ENCODE assay signal across 10 cellular contexts in genomic region chr6:152300517-152300916, GRCh38.
DNase-seq lines count a peak whose midpoint lies in the region; TF ChIP-seq lines count a peak whose summit lies in the region.
"Had no signal": no experiment of that assay in that cellular context is flagged by ENCODE, and none has a peak within 500 bp of the region (broad histone marks: within the 10 kb centered on the region; RNA-seq: fewer than 3 reads in every experiment).

No MANE protein-coding gene starts in this region.

- H3K9me3 ChIP-seq in OCI-LY7 (ENCODE audit: low read length), result no peaks in the 10 kb centered on the region
- H3K9me3 ChIP-seq in effector memory CD4-positive, alpha-beta T cell (ENCODE audit: control insufficient read depth, low read length), result no peaks in the 10 kb centered on the region
- H3K9me3 ChIP-seq: psoas muscle had no signal

- H3K4me1 Mint-ChIP-seq in osteocyte (ENCODE audit: unreplicated experiment), result peaks cover 18% of the 10 kb centered on the region

- no peak overlapping the region for H2AFZ ChIP-seq in OCI-LY7 (ENCODE audit: low read length)

- H3K9me3 Mint-ChIP-seq in osteocyte (ENCODE audit: unreplicated experiment), result no peaks in the 10 kb centered on the region

- H3K4me3 ChIP-seq in GM08714 (ENCODE audit: low read length), result peak overlapping the region; percentile 75
- H3K4me3 ChIP-seq in OCI-LY7 (ENCODE audit: low read depth, low read length, poor library complexity, severe bottlenecking), result peak overlapping the region; percentile 79
- peak overlapping the region; percentile 95 for H3K4me3 ChIP-seq in effector memory CD4-positive, alpha-beta T cell (ENCODE audit: insufficient read depth, low read depth, low read length, poor library complexity, severe bottlenecking)

- DNase-seq in OCI-LY7 (ENCODE audit: low spot score), result peak; percentile 28
- DNase-seq in effector memory CD4-positive, alpha-beta T cell, result no peak
- DNase-seq in osteocyte (ENCODE audit: extremely low spot score, unreplicated experiment), result no peak
- DNase-seq in NCI-H1694 treated with DMSO at 0.1 percent for 48 hours (lab: John Stamatoyannopoulos, UW), result no peak
- no peak for DNase-seq in GF-D8 (lab: John Stamatoyannopoulos, UW)
- DNase-seq in DMS 273 treated with DMSO at 0.1 percent for 48 hours (lab: John Stamatoyannopoulos, UW), result no peak
- no peak for DNase-seq in NCI-H1694 (lab: John Stamatoyannopoulos, UW)
- DNase-seq: psoas muscle, SHP77 had no signal

- H3K27me3 ChIP-seq in effector memory CD4-positive, alpha-beta T cell (replicated peaks; ENCODE audit: control insufficient read depth, insufficient read depth, low read length, poor library complexity, severe bottlenecking), result no peaks in the 10 kb centered on the region

- H3K27ac ChIP-seq in OCI-LY7 (ENCODE audit: low read depth, low read length, poor library complexity, severe bottlenecking), result peak overlapping the region; percentile 88
- no peak overlapping the region for H3K27ac ChIP-seq in effector memory CD4-positive, alpha-beta T cell (ENCODE audit: insufficient read depth, low read length, poor library complexity, severe bottlenecking)

- H4K20me1 ChIP-seq in OCI-LY7 (ENCODE audit: insufficient read depth, low read length), result no peaks in the 10 kb centered on the region

- no TSS peak for BruUV-seq in OCI-LY7 (replicated peaks; lab: Mats Ljungman, UMichigan)

- CTCF ChIA-PET in OCI-LY7 (lab: Charles Lee; ENCODE audit: unreplicated experiment), result interaction anchor here (0.6 kb wide), 1 partner anchor 41 kb away, joined by 4 read pairs; no protein-coding TSS in a partner anchor

- peaks cover 61% of the 10 kb centered on the region for H3K79me2 ChIP-seq in OCI-LY7 (ENCODE audit: insufficient read depth, low read depth, low read length)

- H3K4me1 ChIP-seq in OCI-LY7 (ENCODE audit: insufficient read depth, low read length, poor library complexity, severe bottlenecking), result peaks cover 53% of the 10 kb centered on the region
- peaks cover 10% of the 10 kb centered on the region for H3K4me1 ChIP-seq in effector memory CD4-positive, alpha-beta T cell (ENCODE audit: control insufficient read depth, insufficient read depth, low read length, poor library complexity, severe bottlenecking)

- TF ChIP-seq CTCF in OCI-LY7 (conservative IDR thresholded peaks at IDR 0.05; ENCODE audit: low read length) (no peak), osteocyte (IDR thresholded peaks at IDR 0.05) (no peak)

- POLR2A ChIA-PET in OCI-LY7 (lab: Charles Lee), result interaction anchor here (0.7 to 7.9 kb wide), 11 partner anchors 11 to 848 kb away, joined by 3 to 70 read pairs (median 4); partner anchors contain the start of gene RMND1

- H3K27me3 Mint-ChIP-seq in osteocyte (ENCODE audit: unreplicated experiment), result no peaks in the 10 kb centered on the region

- intact Hi-C loops in OCI-LY7 (cut with micrococcal nuclease; ENCODE audit: unreplicated experiment), result loop anchor here (2.0 to 5.0 kb wide), 3 partner anchors 682 to 908 kb away; partner anchors contain the start of genes FBXO5, MTRF1L and ZBTB2

- peaks cover 16% of the 10 kb centered on the region for H3K36me3 ChIP-seq in OCI-LY7 (ENCODE audit: insufficient read depth, low read length)
- H3K36me3 ChIP-seq in effector memory CD4-positive, alpha-beta T cell (ENCODE audit: control insufficient read depth, insufficient read depth, low read length), result no peaks in the 10 kb centered on the region

- H3K4me3 Mint-ChIP-seq in osteocyte (ENCODE audit: unreplicated experiment), result peak overlapping the region; percentile 100

- H3K9me2 ChIP-seq in OCI-LY7 (ENCODE audit: insufficient read depth, low read length), result no peaks in the 10 kb centered on the region

- H3K4me2 ChIP-seq in OCI-LY7 (ENCODE audit: low read length), result peak overlapping the region; percentile 97

- H3K27ac Mint-ChIP-seq in osteocyte (ENCODE audit: unreplicated experiment), result peak overlapping the region; percentile 97

- H3K36me3 Mint-ChIP-seq in osteocyte (ENCODE audit: unreplicated experiment), result peaks cover 20% of the 10 kb centered on the region
